1 cellular context compared by ENCODE assay signal in the genomic region with DNA sequence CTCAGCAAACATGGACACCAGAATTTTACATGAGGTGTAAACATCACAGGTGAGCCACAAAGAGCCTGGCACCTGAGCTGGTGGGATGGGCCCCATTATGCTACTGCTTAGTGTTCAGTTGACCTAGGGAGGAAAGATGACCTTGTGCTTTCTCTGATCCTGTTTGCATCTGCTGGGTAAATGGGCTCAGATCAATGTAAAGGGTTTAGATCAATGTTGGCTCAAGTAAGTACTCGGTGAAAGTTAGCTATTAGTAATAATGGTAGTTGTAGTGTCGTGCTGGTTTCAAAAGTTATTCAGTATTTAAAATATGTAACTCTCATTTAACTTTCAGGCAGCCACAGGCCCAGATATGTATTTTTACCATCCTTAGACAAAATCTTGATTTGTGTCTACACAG.
TF ChIP-seq lines count a peak whose summit lies in the region.

No MANE protein-coding gene starts in this region.

TF ChIP-seq in HepG2, 621 proteins besides CTCF, POLR2A, EP300 and RAD21 (continued from another document and continues in another):
- TF ChIP-seq, protein P1, sequence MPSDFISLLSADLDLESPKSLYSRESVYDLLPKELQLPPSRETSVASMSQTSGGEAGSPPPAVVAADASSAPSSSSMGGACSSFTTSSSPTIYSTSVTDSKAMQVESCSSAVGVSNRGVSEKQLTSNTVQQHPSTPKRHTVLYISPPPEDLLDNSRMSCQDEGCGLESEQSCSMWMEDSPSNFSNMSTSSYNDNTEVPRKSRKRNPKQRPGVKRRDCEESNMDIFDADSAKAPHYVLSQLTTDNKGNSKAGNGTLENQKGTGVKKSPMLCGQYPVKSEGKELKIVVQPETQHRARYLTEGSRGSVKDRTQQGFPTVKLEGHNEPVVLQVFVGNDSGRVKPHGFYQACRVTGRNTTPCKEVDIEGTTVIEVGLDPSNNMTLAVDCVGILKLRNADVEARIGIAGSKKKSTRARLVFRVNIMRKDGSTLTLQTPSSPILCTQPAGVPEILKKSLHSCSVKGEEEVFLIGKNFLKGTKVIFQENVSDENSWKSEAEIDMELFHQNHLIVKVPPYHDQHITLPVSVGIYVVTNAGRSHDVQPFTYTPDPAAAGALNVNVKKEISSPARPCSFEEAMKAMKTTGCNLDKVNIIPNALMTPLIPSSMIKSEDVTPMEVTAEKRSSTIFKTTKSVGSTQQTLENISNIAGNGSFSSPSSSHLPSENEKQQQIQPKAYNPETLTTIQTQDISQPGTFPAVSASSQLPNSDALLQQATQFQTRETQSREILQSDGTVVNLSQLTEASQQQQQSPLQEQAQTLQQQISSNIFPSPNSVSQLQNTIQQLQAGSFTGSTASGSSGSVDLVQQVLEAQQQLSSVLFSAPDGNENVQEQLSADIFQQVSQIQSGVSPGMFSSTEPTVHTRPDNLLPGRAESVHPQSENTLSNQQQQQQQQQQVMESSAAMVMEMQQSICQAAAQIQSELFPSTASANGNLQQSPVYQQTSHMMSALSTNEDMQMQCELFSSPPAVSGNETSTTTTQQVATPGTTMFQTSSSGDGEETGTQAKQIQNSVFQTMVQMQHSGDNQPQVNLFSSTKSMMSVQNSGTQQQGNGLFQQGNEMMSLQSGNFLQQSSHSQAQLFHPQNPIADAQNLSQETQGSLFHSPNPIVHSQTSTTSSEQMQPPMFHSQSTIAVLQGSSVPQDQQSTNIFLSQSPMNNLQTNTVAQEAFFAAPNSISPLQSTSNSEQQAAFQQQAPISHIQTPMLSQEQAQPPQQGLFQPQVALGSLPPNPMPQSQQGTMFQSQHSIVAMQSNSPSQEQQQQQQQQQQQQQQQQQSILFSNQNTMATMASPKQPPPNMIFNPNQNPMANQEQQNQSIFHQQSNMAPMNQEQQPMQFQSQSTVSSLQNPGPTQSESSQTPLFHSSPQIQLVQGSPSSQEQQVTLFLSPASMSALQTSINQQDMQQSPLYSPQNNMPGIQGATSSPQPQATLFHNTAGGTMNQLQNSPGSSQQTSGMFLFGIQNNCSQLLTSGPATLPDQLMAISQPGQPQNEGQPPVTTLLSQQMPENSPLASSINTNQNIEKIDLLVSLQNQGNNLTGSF (CRISPR knock-in tag; IDR thresholded peaks at IDR 0.05): no peak
- TF ChIP-seq FOXA3 (CRISPR knock-in tag; IDR thresholded peaks at IDR 0.05): peak; percentile 78
- TF ChIP-seq, protein P2, sequence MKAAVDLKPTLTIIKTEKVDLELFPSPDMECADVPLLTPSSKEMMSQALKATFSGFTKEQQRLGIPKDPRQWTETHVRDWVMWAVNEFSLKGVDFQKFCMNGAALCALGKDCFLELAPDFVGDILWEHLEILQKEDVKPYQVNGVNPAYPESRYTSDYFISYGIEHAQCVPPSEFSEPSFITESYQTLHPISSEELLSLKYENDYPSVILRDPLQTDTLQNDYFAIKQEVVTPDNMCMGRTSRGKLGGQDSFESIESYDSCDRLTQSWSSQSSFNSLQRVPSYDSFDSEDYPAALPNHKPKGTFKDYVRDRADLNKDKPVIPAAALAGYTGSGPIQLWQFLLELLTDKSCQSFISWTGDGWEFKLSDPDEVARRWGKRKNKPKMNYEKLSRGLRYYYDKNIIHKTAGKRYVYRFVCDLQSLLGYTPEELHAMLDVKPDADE (CRISPR knock-in tag; IDR thresholded peaks at IDR 0.05): no peak
- TF ChIP-seq, protein P3, sequence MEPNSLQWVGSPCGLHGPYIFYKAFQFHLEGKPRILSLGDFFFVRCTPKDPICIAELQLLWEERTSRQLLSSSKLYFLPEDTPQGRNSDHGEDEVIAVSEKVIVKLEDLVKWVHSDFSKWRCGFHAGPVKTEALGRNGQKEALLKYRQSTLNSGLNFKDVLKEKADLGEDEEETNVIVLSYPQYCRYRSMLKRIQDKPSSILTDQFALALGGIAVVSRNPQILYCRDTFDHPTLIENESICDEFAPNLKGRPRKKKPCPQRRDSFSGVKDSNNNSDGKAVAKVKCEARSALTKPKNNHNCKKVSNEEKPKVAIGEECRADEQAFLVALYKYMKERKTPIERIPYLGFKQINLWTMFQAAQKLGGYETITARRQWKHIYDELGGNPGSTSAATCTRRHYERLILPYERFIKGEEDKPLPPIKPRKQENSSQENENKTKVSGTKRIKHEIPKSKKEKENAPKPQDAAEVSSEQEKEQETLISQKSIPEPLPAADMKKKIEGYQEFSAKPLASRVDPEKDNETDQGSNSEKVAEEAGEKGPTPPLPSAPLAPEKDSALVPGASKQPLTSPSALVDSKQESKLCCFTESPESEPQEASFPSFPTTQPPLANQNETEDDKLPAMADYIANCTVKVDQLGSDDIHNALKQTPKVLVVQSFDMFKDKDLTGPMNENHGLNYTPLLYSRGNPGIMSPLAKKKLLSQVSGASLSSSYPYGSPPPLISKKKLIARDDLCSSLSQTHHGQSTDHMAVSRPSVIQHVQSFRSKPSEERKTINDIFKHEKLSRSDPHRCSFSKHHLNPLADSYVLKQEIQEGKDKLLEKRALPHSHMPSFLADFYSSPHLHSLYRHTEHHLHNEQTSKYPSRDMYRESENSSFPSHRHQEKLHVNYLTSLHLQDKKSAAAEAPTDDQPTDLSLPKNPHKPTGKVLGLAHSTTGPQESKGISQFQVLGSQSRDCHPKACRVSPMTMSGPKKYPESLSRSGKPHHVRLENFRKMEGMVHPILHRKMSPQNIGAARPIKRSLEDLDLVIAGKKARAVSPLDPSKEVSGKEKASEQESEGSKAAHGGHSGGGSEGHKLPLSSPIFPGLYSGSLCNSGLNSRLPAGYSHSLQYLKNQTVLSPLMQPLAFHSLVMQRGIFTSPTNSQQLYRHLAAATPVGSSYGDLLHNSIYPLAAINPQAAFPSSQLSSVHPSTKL (CRISPR knock-in tag; IDR thresholded peaks at IDR 0.05): peak; percentile 77
- TF ChIP-seq NR2F2 (IDR thresholded peaks at IDR 0.05; ENCODE audit: borderline replicate concordance, low read depth): peak; percentile 65; the same call in 1 of the 2 replicates
- peak; percentile 66 for TF ChIP-seq RARA (CRISPR knock-in tag; IDR thresholded peaks at IDR 0.05)
- TF ChIP-seq ZSCAN29 (CRISPR knock-in tag; conservative IDR thresholded peaks at IDR 0.05): peak; percentile 25; the same call in 1 of the 2 replicates
- peak; percentile 80 for TF ChIP-seq ESRRA (CRISPR knock-in tag; IDR thresholded peaks at IDR 0.05; ENCODE audit: low read depth)
- TF ChIP-seq ZNF3 (CRISPR knock-in tag; IDR thresholded peaks at IDR 0.05): no peak
- TF ChIP-seq, protein P4, sequence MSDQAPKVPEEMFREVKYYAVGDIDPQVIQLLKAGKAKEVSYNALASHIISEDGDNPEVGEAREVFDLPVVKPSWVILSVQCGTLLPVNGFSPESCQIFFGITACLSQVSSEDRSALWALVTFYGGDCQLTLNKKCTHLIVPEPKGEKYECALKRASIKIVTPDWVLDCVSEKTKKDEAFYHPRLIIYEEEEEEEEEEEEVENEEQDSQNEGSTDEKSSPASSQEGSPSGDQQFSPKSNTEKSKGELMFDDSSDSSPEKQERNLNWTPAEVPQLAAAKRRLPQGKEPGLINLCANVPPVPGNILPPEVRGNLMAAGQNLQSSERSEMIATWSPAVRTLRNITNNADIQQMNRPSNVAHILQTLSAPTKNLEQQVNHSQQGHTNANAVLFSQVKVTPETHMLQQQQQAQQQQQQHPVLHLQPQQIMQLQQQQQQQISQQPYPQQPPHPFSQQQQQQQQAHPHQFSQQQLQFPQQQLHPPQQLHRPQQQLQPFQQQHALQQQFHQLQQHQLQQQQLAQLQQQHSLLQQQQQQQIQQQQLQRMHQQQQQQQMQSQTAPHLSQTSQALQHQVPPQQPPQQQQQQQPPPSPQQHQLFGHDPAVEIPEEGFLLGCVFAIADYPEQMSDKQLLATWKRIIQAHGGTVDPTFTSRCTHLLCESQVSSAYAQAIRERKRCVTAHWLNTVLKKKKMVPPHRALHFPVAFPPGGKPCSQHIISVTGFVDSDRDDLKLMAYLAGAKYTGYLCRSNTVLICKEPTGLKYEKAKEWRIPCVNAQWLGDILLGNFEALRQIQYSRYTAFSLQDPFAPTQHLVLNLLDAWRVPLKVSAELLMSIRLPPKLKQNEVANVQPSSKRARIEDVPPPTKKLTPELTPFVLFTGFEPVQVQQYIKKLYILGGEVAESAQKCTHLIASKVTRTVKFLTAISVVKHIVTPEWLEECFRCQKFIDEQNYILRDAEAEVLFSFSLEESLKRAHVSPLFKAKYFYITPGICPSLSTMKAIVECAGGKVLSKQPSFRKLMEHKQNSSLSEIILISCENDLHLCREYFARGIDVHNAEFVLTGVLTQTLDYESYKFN (CRISPR knock-in tag; conservative IDR thresholded peaks at IDR 0.05): peak; percentile 94
- TF ChIP-seq NFE2 (CRISPR knock-in tag; IDR thresholded peaks at IDR 0.05): no peak
- TF ChIP-seq ZMYM4 (CRISPR knock-in tag; IDR thresholded peaks at IDR 0.05): peak; percentile 82
- TF ChIP-seq ZNF205 (CRISPR knock-in tag; IDR thresholded peaks at IDR 0.05): no peak
- TF ChIP-seq NFYC (CRISPR knock-in tag; IDR thresholded peaks at IDR 0.05): no peak
- TF ChIP-seq JDP2 (CRISPR knock-in tag; IDR thresholded peaks at IDR 0.05; ENCODE audit: borderline replicate concordance): no peak
- TF ChIP-seq SOX6 (IDR thresholded peaks at IDR 0.05): no peak
- peak; percentile 93 for TF ChIP-seq SOX6 (CRISPR knock-in tag; IDR thresholded peaks at IDR 0.05)
- TF ChIP-seq NR1H2 (CRISPR knock-in tag; IDR thresholded peaks at IDR 0.05; ENCODE audit: borderline replicate concordance, low read depth): no peak
- TF ChIP-seq, protein P5, sequence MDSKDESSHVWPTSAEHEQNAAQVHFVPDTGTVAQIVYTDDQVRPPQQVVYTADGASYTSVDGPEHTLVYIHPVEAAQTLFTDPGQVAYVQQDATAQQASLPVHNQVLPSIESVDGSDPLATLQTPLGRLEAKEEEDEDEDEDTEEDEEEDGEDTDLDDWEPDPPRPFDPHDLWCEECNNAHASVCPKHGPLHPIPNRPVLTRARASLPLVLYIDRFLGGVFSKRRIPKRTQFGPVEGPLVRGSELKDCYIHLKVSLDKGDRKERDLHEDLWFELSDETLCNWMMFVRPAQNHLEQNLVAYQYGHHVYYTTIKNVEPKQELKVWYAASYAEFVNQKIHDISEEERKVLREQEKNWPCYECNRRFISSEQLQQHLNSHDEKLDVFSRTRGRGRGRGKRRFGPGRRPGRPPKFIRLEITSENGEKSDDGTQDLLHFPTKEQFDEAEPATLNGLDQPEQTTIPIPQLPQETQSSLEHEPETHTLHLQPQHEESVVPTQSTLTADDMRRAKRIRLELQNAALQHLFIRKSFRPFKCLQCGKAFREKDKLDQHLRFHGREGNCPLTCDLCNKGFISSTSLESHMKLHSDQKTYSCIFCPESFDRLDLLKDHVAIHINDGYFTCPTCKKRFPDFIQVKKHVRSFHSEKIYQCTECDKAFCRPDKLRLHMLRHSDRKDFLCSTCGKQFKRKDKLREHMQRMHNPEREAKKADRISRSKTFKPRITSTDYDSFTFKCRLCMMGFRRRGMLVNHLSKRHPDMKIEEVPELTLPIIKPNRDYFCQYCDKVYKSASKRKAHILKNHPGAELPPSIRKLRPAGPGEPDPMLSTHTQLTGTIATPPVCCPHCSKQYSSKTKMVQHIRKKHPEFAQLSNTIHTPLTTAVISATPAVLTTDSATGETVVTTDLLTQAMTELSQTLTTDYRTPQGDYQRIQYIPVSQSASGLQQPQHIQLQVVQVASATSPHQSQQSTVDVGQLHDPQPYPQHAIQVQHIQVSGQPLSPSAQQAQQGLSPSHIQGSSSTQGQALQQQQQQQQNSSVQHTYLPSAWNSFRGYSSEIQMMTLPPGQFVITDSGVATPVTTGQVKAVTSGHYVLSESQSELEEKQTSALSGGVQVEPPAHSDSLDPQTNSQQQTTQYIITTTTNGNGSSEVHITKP (CRISPR knock-in tag; IDR thresholded peaks at IDR 0.05; ENCODE audit: low read depth): no peak
- TF ChIP-seq ZFAT (CRISPR knock-in tag; conservative IDR thresholded peaks at IDR 0.05): no peak
- TF ChIP-seq HMG20A (CRISPR knock-in tag; IDR thresholded peaks at IDR 0.05; ENCODE audit: borderline replicate concordance): no peak
- TF ChIP-seq FOSL2 (CRISPR knock-in tag; IDR thresholded peaks at IDR 0.05): 0 out of 2 replicates have a peak, but pooled peaks have one; percentile 16
- peak; percentile 58; the same call in 1 of the 2 replicates for TF ChIP-seq MED1 (CRISPR knock-in tag; IDR thresholded peaks at IDR 0.05)
- TF ChIP-seq, protein P6, sequence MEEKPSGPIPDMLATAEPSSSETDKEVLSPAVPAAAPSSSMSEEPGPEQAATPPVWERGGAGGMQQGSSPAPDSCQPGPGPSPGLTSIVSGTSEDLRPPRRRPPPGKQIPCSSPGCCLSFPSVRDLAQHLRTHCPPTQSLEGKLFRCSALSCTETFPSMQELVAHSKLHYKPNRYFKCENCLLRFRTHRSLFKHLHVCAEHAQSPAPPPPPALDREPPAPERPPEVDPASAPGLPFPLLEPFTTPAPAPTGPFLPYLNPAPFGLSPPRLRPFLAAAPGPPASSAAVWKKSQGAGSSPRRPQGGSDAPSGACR (CRISPR knock-in tag; IDR thresholded peaks at IDR 0.05): no peak
- TF ChIP-seq, protein P7, sequence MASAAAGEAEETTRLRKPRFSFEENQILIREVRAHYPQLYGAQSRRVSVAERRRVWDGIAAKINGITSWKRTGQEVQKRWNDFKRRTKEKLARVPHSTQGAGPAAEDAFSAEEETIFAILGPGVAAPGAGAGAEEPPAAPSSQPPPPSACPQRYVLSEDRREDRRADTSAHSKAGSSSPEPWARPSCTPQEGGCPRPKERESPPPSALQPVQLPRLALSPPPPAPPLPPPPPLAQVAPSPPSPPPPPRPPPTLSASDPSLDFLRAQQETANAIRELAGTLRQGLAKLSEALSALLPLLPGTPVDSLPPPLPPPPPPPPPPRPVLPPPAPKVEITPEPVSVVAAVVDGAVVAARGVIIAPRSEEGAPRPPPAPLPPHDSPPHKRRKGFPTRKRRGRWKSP (CRISPR knock-in tag; IDR thresholded peaks at IDR 0.05): no peak
- TF ChIP-seq MED13 (CRISPR knock-in tag; IDR thresholded peaks at IDR 0.05): no peak
- no peak for TF ChIP-seq RBFOX2 (IDR thresholded peaks at IDR 0.05; ENCODE audit: low read depth, low read length)
- peak; percentile 86 for TF ChIP-seq BCL6 (CRISPR knock-in tag; IDR thresholded peaks at IDR 0.05)
- TF ChIP-seq ZNF652 (CRISPR knock-in tag; IDR thresholded peaks at IDR 0.05; ENCODE audit: borderline replicate concordance, low read depth): peak; percentile 68
- TF ChIP-seq, protein P8, sequence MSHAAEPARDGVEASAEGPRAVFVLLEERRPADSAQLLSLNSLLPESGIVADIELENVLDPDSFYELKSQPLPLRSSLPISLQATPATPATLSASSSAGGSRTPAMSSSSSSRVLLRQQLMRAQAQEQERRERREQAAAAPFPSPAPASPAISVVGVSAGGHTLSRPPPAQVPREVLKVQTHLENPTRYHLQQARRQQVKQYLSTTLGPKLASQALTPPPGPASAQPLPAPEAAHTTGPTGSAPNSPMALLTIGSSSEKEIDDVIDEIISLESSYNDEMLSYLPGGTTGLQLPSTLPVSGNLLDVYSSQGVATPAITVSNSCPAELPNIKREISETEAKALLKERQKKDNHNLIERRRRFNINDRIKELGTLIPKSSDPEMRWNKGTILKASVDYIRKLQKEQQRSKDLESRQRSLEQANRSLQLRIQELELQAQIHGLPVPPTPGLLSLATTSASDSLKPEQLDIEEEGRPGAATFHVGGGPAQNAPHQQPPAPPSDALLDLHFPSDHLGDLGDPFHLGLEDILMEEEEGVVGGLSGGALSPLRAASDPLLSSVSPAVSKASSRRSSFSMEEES (CRISPR knock-in tag; IDR thresholded peaks at IDR 0.05): no peak
- TF ChIP-seq SOX5 (CRISPR knock-in tag; IDR thresholded peaks at IDR 0.05; ENCODE audit: borderline replicate concordance): peak; percentile 85
- peak; percentile 62; the same call in 1 of the 2 replicates for TF ChIP-seq SP5 (CRISPR knock-in tag; IDR thresholded peaks at IDR 0.05; ENCODE audit: borderline replicate concordance, low read depth)
- no peak for TF ChIP-seq CBX2 (IDR thresholded peaks at IDR 0.05; ENCODE audit: low read depth, low read length)
- TF ChIP-seq CBX2 (CRISPR knock-in tag; IDR thresholded peaks at IDR 0.05; ENCODE audit: low read depth): no peak
- TF ChIP-seq PHF21A (CRISPR knock-in tag; IDR thresholded peaks at IDR 0.05): peak; percentile 75
- TF ChIP-seq ZNF790 (CRISPR knock-in tag; IDR thresholded peaks at IDR 0.05; ENCODE audit: borderline replicate concordance): no peak
